ENCODE assay signal across 25 cellular contexts in genomic region chr6:5023923-5024322, GRCh38.
"Had no signal": no experiment of that assay in that cellular context is flagged by ENCODE, and none has a peak within 500 bp of the region (broad histone marks: within the 10 kb centered on the region; RNA-seq: fewer than 3 reads in every experiment).

No MANE protein-coding gene starts in this region.

- H3K4me3 Mint-ChIP-seq: mesothelial cell of epicardium had no signal

- DNase-seq: dermis blood vessel endothelial cell; dorsolateral prefrontal cortex; effector CD4-positive, alpha-beta T cell; effector memory CD4-positive, alpha-beta T cell; esophagus squamous epithelium; foreskin fibroblast; foreskin melanocyte; gastrocnemius medialis; glutamatergic neuron; head of caudate nucleus; heart right ventricle; hippocampal formation; left cardiac atrium; left lung; left ventricle myocardium superior; lower lobe of right lung; mesenchymal stem cell; mucosa of descending colon; naive B cell had no signal

- H3K27ac Mint-ChIP-seq: mesothelial cell of epicardium, naive B cell had no signal

- H3K4me3 ChIP-seq: coronary artery, dorsolateral prefrontal cortex, esophagus squamous epithelium, gastrocnemius medialis, heart right ventricle, left lung, lower lobe of right lung, mucosa of descending colon had no signal

- H3K27me3 ChIP-seq: dorsolateral prefrontal cortex, esophagus squamous epithelium, gastrocnemius medialis, heart right ventricle, left lung had no signal

- H3K9me3 ChIP-seq: esophagus squamous epithelium, gastrocnemius medialis, heart right ventricle, left lung, lower lobe of right lung, mucosa of descending colon had no signal

- H3K36me3 ChIP-seq: esophagus squamous epithelium, gastrocnemius medialis, heart right ventricle, left lung, lower lobe of right lung had no signal

- H3K27ac ChIP-seq: coronary artery, dorsolateral prefrontal cortex, esophagus squamous epithelium, gastrocnemius medialis, heart right ventricle, left lung, lower lobe of right lung had no signal

- ATAC-seq: gastrocnemius medialis, heart right ventricle, left cardiac atrium, left lung, left ventricle myocardium superior, lower lobe of right lung, mucosa of descending colon had no signal

- FAIRE-seq: colon, endothelial cell of umbilical vein, islet of Langerhans, keratinocyte had no signal
